ENCODE assay signal across 8 cellular contexts in the genomic region with DNA sequence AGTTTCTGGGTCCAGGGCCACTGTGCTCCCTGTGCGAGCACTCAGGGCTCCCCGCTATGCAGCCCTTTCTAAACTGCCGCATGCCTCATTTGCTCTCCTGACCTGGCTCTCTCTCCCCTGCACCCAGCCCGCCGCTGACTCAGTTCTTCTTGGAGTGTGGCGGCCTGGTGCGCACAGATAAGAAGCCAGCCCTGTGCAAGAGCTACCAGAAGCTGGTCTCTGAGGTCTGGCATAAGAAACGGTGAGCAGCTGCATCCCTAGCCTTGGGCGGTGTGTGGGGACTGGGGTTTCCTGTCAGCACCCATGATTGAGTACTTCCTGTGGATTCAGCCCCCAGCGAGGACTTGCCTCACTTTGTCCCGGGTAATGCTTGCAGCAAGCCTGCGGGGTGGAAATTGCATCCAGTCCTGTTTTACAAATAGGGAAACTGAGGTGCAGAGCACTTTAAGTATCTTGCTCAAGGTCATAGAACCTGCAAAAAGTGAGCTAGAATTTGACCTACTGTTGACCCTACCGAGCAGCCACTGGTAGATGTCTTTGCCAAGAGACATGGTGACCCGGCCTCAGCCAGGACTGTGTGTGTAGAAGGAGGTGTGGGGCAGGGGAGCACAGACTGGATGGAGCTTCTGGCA. TPM values are rescaled to one million over a fixed set of nuclear protein-coding genes. Genes with fewer than 3 reads are reported as not detected.
DNase-seq lines count a peak whose midpoint lies in the region; ATAC-seq and TF ChIP-seq lines count a peak whose summit lies in the region.

No MANE protein-coding gene starts in this region.

- no peak overlapping the region for H3K14ac ChIP-seq in H9 (ENCODE audit: insufficient read depth, low read length)

- no peak overlapping the region for H3K4me3 ChIP-seq in astrocyte of the cerebellum (ENCODE audit: low read depth, low read length)

- no peak overlapping the region for H3T11ph ChIP-seq in H9 (ENCODE audit: low read length)

- no peaks in the 10 kb centered on the region for H3K4me1 ChIP-seq in H9 (ENCODE audit: insufficient read depth, low read length)

- H4K91ac ChIP-seq in H9 (ENCODE audit: insufficient read length, low read depth, low read length): no peak overlapping the region

- no peak overlapping the region for H3K27ac Mint-ChIP-seq in H9
- peak overlapping the region; percentile 84 for H3K27ac Mint-ChIP-seq in T-helper 1 cell treated with Interleukin-12 subunit alpha and Interleukin-12 subunit beta and Interleukin-4 antibody, amounts not matched to agents 30 μg/mL and 1 μg/mL, for 36 hours

- DNase-seq in H9: peak; percentile 32
- peak; percentile 45 for DNase-seq in astrocyte of the cerebellum (ENCODE audit: low read depth)
- DNase-seq in stimulated activated CD4-positive, alpha-beta T cell treated with anti-CD3 and anti-CD28 coated beads, Interleukin-1b, Interleukin-23, amount 100 ng/mL, for 48 hours: peak; percentile 76
- no peak for DNase-seq in CD1c-positive myeloid dendritic cell (ENCODE audit: extremely low spot score)
- DNase-seq in NCI-H82 (lab: John Stamatoyannopoulos, UW): no peak

- no peaks in the 10 kb centered on the region for H3K27me3 Mint-ChIP-seq in H9 (ENCODE audit: low read depth)
- no peaks in the 10 kb centered on the region for H3K27me3 Mint-ChIP-seq in T-helper 1 cell treated with Interleukin-12 subunit alpha and Interleukin-12 subunit beta and Interleukin-4 antibody, amounts not matched to agents 30 μg/mL and 1 μg/mL, for 36 hours (ENCODE audit: low read depth)

- no peak overlapping the region for H3K4me3 Mint-ChIP-seq in H9
- H3K4me3 Mint-ChIP-seq in T-helper 1 cell treated with Interleukin-12 subunit alpha and Interleukin-12 subunit beta and Interleukin-4 antibody, amounts not matched to agents 30 μg/mL and 1 μg/mL, for 36 hours: peak overlapping the region; percentile 70

- H4K5ac ChIP-seq in H9 (ENCODE audit: insufficient read length, low read depth, low read length): no peak overlapping the region

- peaks cover 10 to 43% (median 30%) of the 10 kb centered on the region in 3 experiments; a peak in 6 of 7 replicates for H3K36me3 Mint-ChIP-seq in H9 (ENCODE audit: insufficient read depth in 1 of 3, low read depth in 3 of 3)
- peaks cover 54% of the 10 kb centered on the region for H3K36me3 Mint-ChIP-seq in T-helper 1 cell treated with Interleukin-12 subunit alpha and Interleukin-12 subunit beta and Interleukin-4 antibody, amounts not matched to agents 30 μg/mL and 1 μg/mL, for 36 hours (ENCODE audit: low read depth)

- no peak overlapping the region for H2BK12ac ChIP-seq in H9 (ENCODE audit: insufficient read length, low read depth, low read length)

- no peaks in the 10 kb centered on the region for H3K23me2 ChIP-seq in H9 (ENCODE audit: insufficient read length, low read depth, low read length, poor library complexity, severe bottlenecking)

- no peak overlapping the region for H2BK20ac ChIP-seq in H9 (ENCODE audit: low read depth, low read length, poor library complexity, severe bottlenecking)

- H3K27me3 ChIP-seq in H9 (ENCODE audit: insufficient read depth, low read length): no peaks in the 10 kb centered on the region

- H2BK120ac ChIP-seq in H9 (ENCODE audit: low read depth, low read length, poor library complexity, severe bottlenecking): no peak overlapping the region

- H4K8ac ChIP-seq in H9 (replicated peaks; ENCODE audit: insufficient read length, low read depth, low read length): no peak overlapping the region

- H3K27ac ChIP-seq in H9 (ENCODE audit: insufficient read length, low read depth, low read length): no peak overlapping the region

- no peaks in the 10 kb centered on the region for H3K9me3 Mint-ChIP-seq in H9
- no peaks in the 10 kb centered on the region for H3K9me3 Mint-ChIP-seq in T-helper 1 cell treated with Interleukin-12 subunit alpha and Interleukin-12 subunit beta and Interleukin-4 antibody, amounts not matched to agents 30 μg/mL and 1 μg/mL, for 36 hours

- no CpG with 5 or more reads among the region's 14 CpGs for WGBS in H9 (ENCODE audit: extremely low coverage, insufficient read length, low lambda C conversion rate)

- no peak for TF ChIP-seq CTCF in H9 (conservative IDR thresholded peaks at IDR 0.05)
- TF ChIP-seq CTCF in astrocyte of the cerebellum (IDR thresholded peaks at IDR 0.05; ENCODE audit: low read depth, low read length, missing control alignments): no peak

- no peaks in the 10 kb centered on the region for H3K4me1 Mint-ChIP-seq in H9
- peaks cover 57% of the 10 kb centered on the region for H3K4me1 Mint-ChIP-seq in T-helper 1 cell treated with Interleukin-12 subunit alpha and Interleukin-12 subunit beta and Interleukin-4 antibody, amounts not matched to agents 30 μg/mL and 1 μg/mL, for 36 hours (ENCODE audit: low read depth)

- H2BK15ac ChIP-seq in H9 (ENCODE audit: low read depth, low read length): no peak overlapping the region

- no peaks in the 10 kb centered on the region for H4K20me1 ChIP-seq in H9 (ENCODE audit: control insufficient read depth, insufficient read depth, insufficient read length)

- no peak overlapping the region for H3K18ac ChIP-seq in H9 (ENCODE audit: insufficient read length, low read depth, low read length)

- no peak overlapping the region for H3K9ac ChIP-seq in H9 (ENCODE audit: extremely low read depth, insufficient read length, low read length)

- no peaks in the 10 kb centered on the region for H3K9me3 ChIP-seq in H9 (ENCODE audit: control insufficient read depth, low read depth, low read length)

- no peak overlapping the region for H3K4me2 ChIP-seq in H9 (ENCODE audit: insufficient read depth, insufficient read length, low read length)

- H3K23ac ChIP-seq in H9 (ENCODE audit: insufficient read length, low read depth, low read length): no peak overlapping the region

- no peak for ATAC-seq in HG02763 (IDR thresholded peaks at IDR 0.05; ENCODE audit: unreplicated experiment)
- no peak for ATAC-seq in HG02798 (IDR thresholded peaks at IDR 0.05; ENCODE audit: poor library complexity, unreplicated experiment)

- no peaks in the 10 kb centered on the region for H3K79me2 ChIP-seq in H9 (ENCODE audit: insufficient read depth, low read length)

- no peak overlapping the region for H3K4ac ChIP-seq in H9 (ENCODE audit: low read depth, low read length)

- H2BK5ac ChIP-seq in H9 (ENCODE audit: insufficient read length, low read length): no peak overlapping the region

- no peak overlapping the region for H3K56ac ChIP-seq in H9 (ENCODE audit: insufficient read length, low read depth, low read length)

- in situ Hi-C loops in astrocyte of the cerebellum (cut with HindIII; ENCODE audit: low sequenced_read_pairs): no loop called here

- no peaks in the 10 kb centered on the region for H3K79me1 ChIP-seq in H9 (ENCODE audit: insufficient read depth, low read depth, low read length, poor library complexity, severe bottlenecking)

- no peak overlapping the region for H2AFZ ChIP-seq in H9 (ENCODE audit: low read length)

- H2AK5ac ChIP-seq in H9 (ENCODE audit: insufficient read length, low read length): no peak overlapping the region

RNA-seq across cellular contexts. Expression of a gene that starts 27.9 kb away (rescaled TPM):
- 17.3 and 20.9 TPM in 2 replicates for total RNA-seq in H9 (2021)

RNA-seq across cellular contexts. Expression of a gene that starts 28.1 kb away (rescaled TPM):
- 37.5 and 43.6 TPM in 2 replicates for total RNA-seq in H9 (2021)

RNA-seq across cellular contexts. Expression of a gene that starts 39.2 kb away (rescaled TPM):
- total RNA-seq in H9 (2021): 57.0 and 60.1 TPM in 2 replicates

Comparison
In these comparisons a context has a peak if more than half of its experiments do, and no peak if none do; other contexts are left out.
1. DNase-seq: peak in H9 (single experiment), astrocyte of the cerebellum (single experiment) and stimulated activated CD4-positive, alpha-beta T cell treated with anti-CD3 and anti-CD28 coated beads, Interleukin-1b, Interleukin-23, amount 100 ng/mL, for 48 hours (single experiment); none in CD1c-positive myeloid dendritic cell (single experiment) and NCI-H82 (single experiment).